1 cellular context compared by ENCODE assay signal in genomic region chr6:26332408-26332807, GRCh38.
TF ChIP-seq lines count a peak whose summit lies in the region.

No MANE protein-coding gene starts in this region.

TF ChIP-seq in HepG2, 621 proteins besides CTCF, POLR2A, EP300 and RAD21:
- TF ChIP-seq ZNF30 (CRISPR knock-in tag; IDR thresholded peaks at IDR 0.05) = no peak
- TF ChIP-seq TMF1 (CRISPR knock-in tag; IDR thresholded peaks at IDR 0.05; ENCODE audit: low read depth) = no peak
- no peak for TF ChIP-seq FOXO4 (CRISPR knock-in tag; conservative IDR thresholded peaks at IDR 0.05)
- no peak for TF ChIP-seq ZFP37 (CRISPR knock-in tag; IDR thresholded peaks at IDR 0.05; ENCODE audit: borderline replicate concordance)
- TF ChIP-seq MBD4 (IDR thresholded peaks at IDR 0.05; ENCODE audit: borderline replicate concordance, low read length) = no peak
- TF ChIP-seq BRF2 (CRISPR knock-in tag; IDR thresholded peaks at IDR 0.05) = no peak
- TF ChIP-seq RELA (CRISPR knock-in tag; IDR thresholded peaks at IDR 0.05) = no peak
- TF ChIP-seq FOXK2 (IDR thresholded peaks at IDR 0.05) = no peak
- TF ChIP-seq ETV5 (CRISPR knock-in tag; IDR thresholded peaks at IDR 0.05; ENCODE audit: borderline replicate concordance) = no peak
- no peak for TF ChIP-seq CCAR2 (optimal IDR thresholded peaks at IDR 0.05; ENCODE audit: low read depth, low read length)
- no peak for TF ChIP-seq ZSCAN31 (CRISPR knock-in tag; IDR thresholded peaks at IDR 0.05; ENCODE audit: low read depth)
- TF ChIP-seq ZNF614 (CRISPR knock-in tag; IDR thresholded peaks at IDR 0.05; ENCODE audit: borderline replicate concordance) = no peak
- TF ChIP-seq HNRNPL (IDR thresholded peaks at IDR 0.05; ENCODE audit: low read depth, low read length) = no peak
- TF ChIP-seq SRSF1 (optimal IDR thresholded peaks at IDR 0.05; ENCODE audit: low read depth, low read length) = no peak
- no peak for TF ChIP-seq ZNF720 (CRISPR knock-in tag; IDR thresholded peaks at IDR 0.05)
- TF ChIP-seq JARID2 (CRISPR knock-in tag; IDR thresholded peaks at IDR 0.05; ENCODE audit: insufficient replicate concordance) = no peak
- no peak for TF ChIP-seq SKIL (CRISPR knock-in tag; IDR thresholded peaks at IDR 0.05; ENCODE audit: borderline replicate concordance)
